Comparison of ENCODE assay signal across 11 cellular contexts in the genomic region with DNA sequence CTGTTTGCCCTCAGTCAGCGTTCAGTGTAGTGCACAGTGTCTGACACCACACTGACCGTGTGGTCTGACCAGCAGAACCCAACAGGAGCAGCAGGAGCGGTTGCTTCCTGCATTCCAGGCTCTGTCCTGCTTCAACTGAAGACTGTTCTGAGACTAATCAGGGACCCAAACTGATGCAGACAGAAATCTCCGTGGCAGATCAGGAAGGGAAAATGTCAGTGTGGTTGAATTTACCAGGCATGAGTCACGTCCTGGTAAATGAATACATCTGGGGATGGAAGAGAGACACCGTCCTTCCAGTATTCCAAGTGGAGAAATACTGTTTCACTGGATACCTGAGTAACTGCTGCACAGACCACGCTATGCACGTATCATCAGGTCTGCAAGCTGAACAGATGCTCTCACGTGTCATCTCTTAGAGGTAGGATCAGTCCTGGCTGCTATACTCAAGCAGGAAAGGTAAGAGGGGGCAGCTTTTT.
DNase-seq lines count a peak whose midpoint lies in the region; ATAC-seq and TF ChIP-seq lines count a peak whose summit lies in the region.
"Had no signal": no experiment of that assay in that cellular context is flagged by ENCODE, and none has a peak within 500 bp of the region (broad histone marks: within the 10 kb centered on the region; RNA-seq: fewer than 3 reads in every experiment).

No MANE protein-coding gene starts in this region.

- no peaks in the 10 kb centered on the region for H3K9me3 Mint-ChIP-seq in stimulated activated naive CD8-positive, alpha-beta T cell treated with anti-CD3 and anti-CD28 coated beads, Interleukin-15, amount 100 ng/mL, for 72 hours
- H3K9me3 Mint-ChIP-seq in brain: peaks cover 0 to 3% (median 0%) of the 10 kb centered on the region in 5 experiments

- no peak for TF ChIP-seq CTCF in brain (conservative IDR thresholded peaks at IDR 0.05)
- TF ChIP-seq CTCF in kidney epithelial cell (IDR thresholded peaks at IDR 0.05; ENCODE audit: insufficient read depth, low read length, poor library complexity, severe bottlenecking): no peak

- H3K36me3 ChIP-seq in kidney epithelial cell (ENCODE audit: control insufficient read depth, insufficient read depth, low read length): no peaks in the 10 kb centered on the region

- no peak for DNase-seq in stimulated activated naive CD8-positive, alpha-beta T cell treated with anti-CD3 and anti-CD28 coated beads, Interleukin-15, Interleukin-2, amounts not matched to agents 100 U/mL and 50 U/mL, for 24 hours
- no peak for DNase-seq in stimulated activated naive CD8-positive, alpha-beta T cell treated with anti-CD3 and anti-CD28 coated beads, Interleukin-15, amount 100 ng/mL, for 72 hours
- DNase-seq in kidney epithelial cell (ENCODE audit: low read depth): peak; percentile 95
- DNase-seq in NCI-H2196 (lab: John Stamatoyannopoulos, UW; ENCODE audit: unreplicated experiment): no peak
- no peak for DNase-seq in cerebellar nuclear complex (lab: John Stamatoyannopoulos, UW)
- DNase-seq in activated T-cell treated with anti-CD3 and anti-CD28 coated beads, Interleukin-2, amount 50 U/mL, for 1 hour: no peak
- DNase-seq: activated CD4-positive, CD25-positive, alpha-beta regulatory T cell; COR-L47; NCI-H1417 had no signal

- peak; percentile 46 for ATAC-seq in stimulated activated naive CD8-positive, alpha-beta T cell treated with anti-CD3 and anti-CD28 coated beads, Interleukin-15, Interleukin-2, amounts not matched to agents 100 U/mL and 50 U/mL, for 24 hours
- no peak for ATAC-seq in stimulated activated naive CD8-positive, alpha-beta T cell treated with anti-CD3 and anti-CD28 coated beads, Interleukin-15, amount 100 ng/mL, for 72 hours
- no peak for ATAC-seq in HG03354 (IDR thresholded peaks at IDR 0.05; ENCODE audit: poor library complexity, severe bottlenecking, unreplicated experiment)

- no peak overlapping the region for H3K4me3 Mint-ChIP-seq in stimulated activated naive CD8-positive, alpha-beta T cell treated with anti-CD3 and anti-CD28 coated beads, Interleukin-15, amount 100 ng/mL, for 72 hours
- H3K4me3 Mint-ChIP-seq in brain: no peak overlapping the region

- peak overlapping the region in 1 of 2 donors; percentile 37 for H3K27ac Mint-ChIP-seq in stimulated activated naive CD8-positive, alpha-beta T cell treated with anti-CD3 and anti-CD28 coated beads, Interleukin-15, amount 100 ng/mL, for 72 hours
- H3K27ac Mint-ChIP-seq in brain: peak overlapping the region in 3 of 5 experiments; percentile 29 to 79 (median 62)

- H3K4me1 Mint-ChIP-seq in stimulated activated naive CD8-positive, alpha-beta T cell treated with anti-CD3 and anti-CD28 coated beads, Interleukin-15, amount 100 ng/mL, for 72 hours: peaks cover 4% of the 10 kb centered on the region
- H3K4me1 Mint-ChIP-seq in brain: peaks cover 25% of the 10 kb centered on the region

- no peak overlapping the region for H3K4me3 ChIP-seq in kidney epithelial cell (ENCODE audit: low read depth, low read length)

- H3K27me3 ChIP-seq in kidney epithelial cell (ENCODE audit: control insufficient read depth, insufficient read depth, low read length): no peaks in the 10 kb centered on the region

- peaks cover 4% of the 10 kb centered on the region for H3K36me3 Mint-ChIP-seq in brain

- no peaks in the 10 kb centered on the region for H3K27me3 Mint-ChIP-seq in stimulated activated naive CD8-positive, alpha-beta T cell treated with anti-CD3 and anti-CD28 coated beads, Interleukin-15, amount 100 ng/mL, for 72 hours
- peaks cover 3% of the 10 kb centered on the region for H3K27me3 Mint-ChIP-seq in brain
